16 cellular contexts compared by ENCODE assay signal in genomic region chrX:10988653-10989052, GRCh38.
DNase-seq lines count a peak whose midpoint lies in the region; TF ChIP-seq lines count a peak whose summit lies in the region.
"Had no signal": no experiment of that assay in that cellular context is flagged by ENCODE, and none has a peak within 500 bp of the region (broad histone marks: within the 10 kb centered on the region; RNA-seq: fewer than 3 reads in every experiment).

No MANE protein-coding gene starts in this region.

- H3K4me3 Mint-ChIP-seq in chondrocyte (ENCODE audit: unreplicated experiment): no peak overlapping the region
- H3K4me3 Mint-ChIP-seq: CD4-positive, CD25-positive, alpha-beta regulatory T cell; CD8-positive, alpha-beta memory T cell had no signal

- H3K4me1 Mint-ChIP-seq in chondrocyte (ENCODE audit: low read depth): peaks cover 15% of the 10 kb centered on the region
- H3K4me1 Mint-ChIP-seq: CD4-positive, CD25-positive, alpha-beta regulatory T cell; CD8-positive, alpha-beta memory T cell had no signal

- H3K27me3 ChIP-seq in SJSA1 (replicated peaks): no peaks in the 10 kb centered on the region
- H3K27me3 ChIP-seq in trophoblast cell (ENCODE audit: insufficient read depth, low read length): no peaks in the 10 kb centered on the region
- H3K27me3 ChIP-seq: BE2C had no signal

- H4K91ac ChIP-seq in trophoblast cell (ENCODE audit: low read depth, low read length): peak overlapping the region; percentile 68

- H3K36me3 Mint-ChIP-seq in chondrocyte (ENCODE audit: low read depth): no peaks in the 10 kb centered on the region
- H3K36me3 Mint-ChIP-seq: CD4-positive, CD25-positive, alpha-beta regulatory T cell; CD8-positive, alpha-beta memory T cell had no signal

- H3K14ac ChIP-seq in trophoblast cell (ENCODE audit: low read length): no peak overlapping the region

- peak overlapping the region; percentile 22 for H2BK12ac ChIP-seq in trophoblast cell (ENCODE audit: low read length)

- H3K4me1 ChIP-seq in SJSA1 (replicated peaks) (peaks cover 33% of the 10 kb centered on the region), trophoblast cell (ENCODE audit: control insufficient read depth in 1 of 2, insufficient read depth in 2 of 2, low read length in 2 of 2) (peaks cover 6 to 9% of the 10 kb centered on the region in 2 experiments)
- H3K4me1 ChIP-seq: BE2C had no signal

- peak overlapping the region; percentile 31 for H2BK5ac ChIP-seq in trophoblast cell (ENCODE audit: low read depth, low read length, poor library complexity)

- H3K9me3 Mint-ChIP-seq in chondrocyte (ENCODE audit: low read depth): peaks cover 22% of the 10 kb centered on the region

- DNase-seq in Daoy (ENCODE audit: low read depth): peak; percentile 7
- DNase-seq in SJSA1 (ENCODE audit: low read depth in 1 of 2, low spot score in 2 of 2): peak in 1 of 2 experiments; percentile 39
- peak; percentile 12 for DNase-seq in epithelial cell of prostate (ENCODE audit: low read depth, low spot score)
- DNase-seq in trophoblast cell: no peak
- DNase-seq in NCI-H226: no peak
- DNase-seq in chondrocyte (ENCODE audit: low spot score): no peak
- no peak for DNase-seq in stimulated activated CD4-positive, alpha-beta T cell treated with anti-CD3 and anti-CD28 coated beads, Interleukin-4, amount 100 ng/mL, for 24 hours
- DNase-seq: ACHN; BE2C; C1 segment of cervical spinal cord; CD4-positive, CD25-positive, alpha-beta regulatory T cell; CD8-positive, alpha-beta memory T cell; COR-L47; GDM1; GOT3; H7 had no signal

- peaks cover 11% of the 10 kb centered on the region for H3K79me1 ChIP-seq in trophoblast cell (ENCODE audit: low read length)

- H3K4me3 ChIP-seq in SJSA1 (no peak overlapping the region), trophoblast cell (ENCODE audit: low read depth, low read length) (no peak overlapping the region)

- H4K8ac ChIP-seq in trophoblast cell (ENCODE audit: low read depth, low read length): no peak overlapping the region

- no peak overlapping the region for H3K4ac ChIP-seq in trophoblast cell (ENCODE audit: low read depth, low read length)

- no peak overlapping the region for H3K18ac ChIP-seq in trophoblast cell (ENCODE audit: low read length)

- H3K27me3 Mint-ChIP-seq in chondrocyte (ENCODE audit: low read depth): no peaks in the 10 kb centered on the region
- H3K27me3 Mint-ChIP-seq: CD4-positive, CD25-positive, alpha-beta regulatory T cell had no signal

- TF ChIP-seq CTCF in chondrocyte (IDR thresholded peaks at IDR 0.05): no peak

- H3K9ac ChIP-seq in trophoblast cell (ENCODE audit: low read length): no peak overlapping the region

- no peak overlapping the region for H3K27ac Mint-ChIP-seq in chondrocyte (ENCODE audit: unreplicated experiment)
- H3K27ac Mint-ChIP-seq: CD4-positive, CD25-positive, alpha-beta regulatory T cell; CD8-positive, alpha-beta memory T cell had no signal

- WGBS in trophoblast cell (ENCODE audit: extremely low coverage, insufficient coverage, insufficient read length): no CpG with 5 or more reads among the region's 4 CpGs

- H3K79me2 ChIP-seq in trophoblast cell (ENCODE audit: control insufficient read depth, insufficient read depth, low read length, poor library complexity): no peaks in the 10 kb centered on the region

- H3K9me3 ChIP-seq in SJSA1 (replicated peaks) (no peaks in the 10 kb centered on the region), trophoblast cell (ENCODE audit: insufficient read depth, low read depth, low read length) (no peaks in the 10 kb centered on the region)
- H3K9me3 ChIP-seq: BE2C had no signal

- H3K23ac ChIP-seq in trophoblast cell (ENCODE audit: low read length): no peak overlapping the region

- peak overlapping the region; percentile 97 for H3K27ac ChIP-seq in SJSA1
- H3K27ac ChIP-seq in epithelial cell of prostate: no peak overlapping the region
- peak overlapping the region; percentile 10 for H3K27ac ChIP-seq in trophoblast cell (ENCODE audit: low read depth, low read length)

- peak overlapping the region; percentile 66 for H2BK120ac ChIP-seq in trophoblast cell (ENCODE audit: insufficient read depth, low read length, poor library complexity)

- H3K4me2 ChIP-seq in trophoblast cell (ENCODE audit: low read length): no peak overlapping the region

- H2AFZ ChIP-seq in trophoblast cell (ENCODE audit: insufficient read depth, low read length, poor library complexity): no peak overlapping the region

- no peaks in the 10 kb centered on the region for H3K36me3 ChIP-seq in SJSA1
- no peaks in the 10 kb centered on the region for H3K36me3 ChIP-seq in trophoblast cell (ENCODE audit: control insufficient read depth in 1 of 2, insufficient read depth in 2 of 2, low read length in 2 of 2)
- H3K36me3 ChIP-seq: BE2C had no signal

- H2AK5ac ChIP-seq in trophoblast cell (ENCODE audit: low read length): no peak overlapping the region

- no peak overlapping the region for H4K12ac ChIP-seq in trophoblast cell (ENCODE audit: low read depth, low read length)

Comparison
In these comparisons a context has a peak if more than half of its experiments do, and no peak if none do; other contexts are left out.
1. DNase-seq: peak in Daoy (single experiment) and epithelial cell of prostate (single experiment); none in trophoblast cell (0 of 2), NCI-H226 (single experiment), chondrocyte (single experiment) and stimulated activated CD4-positive, alpha-beta T cell treated with anti-CD3 and anti-CD28 coated beads, Interleukin-4, amount 100 ng/mL, for 24 hours (single experiment).